30 cellular contexts compared by ENCODE assay signal in genomic region chr2:3942841-3943240, GRCh38.
"Had no signal": no experiment of that assay in that cellular context is flagged by ENCODE, and none has a peak within 500 bp of the region (broad histone marks: within the 10 kb centered on the region; RNA-seq: fewer than 3 reads in every experiment).

No MANE protein-coding gene starts in this region.

- H3K36me3 ChIP-seq: ascending aorta, cardiac muscle cell, WERI-Rb-1 had no signal

- H3K9me3 ChIP-seq: ascending aorta had no signal

- DNase-seq: activated CD4-positive, alpha-beta memory T cell treated with anti-CD3 and anti-CD28 coated beads, Interleukin-2, amount 10 ng/mL, durations not matched to agents 7 days and 5 days; activated CD4-positive, alpha-beta T cell treated with anti-CD3 and anti-CD28 coated beads for 1 hour; activated CD4-positive, alpha-beta T cell treated with anti-CD3 and anti-CD28 coated beads for 36 hours; activated CD4-positive, alpha-beta T cell treated with anti-CD3 and anti-CD28 coated beads for 48 hours; activated CD4-positive, alpha-beta T cell treated with anti-CD3 and anti-CD28 coated beads, Interleukin-2, amount 10 ng/mL, durations not matched to agents 7 days and 5 days; activated CD4-positive, alpha-beta T cell treated with anti-CD3 and anti-CD28 coated beads, Interleukin-2, amount 50 U/mL, for 48 hours; activated CD4-positive, CD25-positive, alpha-beta regulatory T cell; activated CD8-positive, alpha-beta memory T cell treated with anti-CD3 and anti-CD28 coated beads for 24 hours; activated CD8-positive, alpha-beta memory T cell treated with anti-CD3 and anti-CD28 coated beads, Interleukin-2, amount 10 ng/mL, durations not matched to agents 7 days and 5 days; activated CD8-positive, alpha-beta memory T cell treated with anti-CD3 and anti-CD28 coated beads, Interleukin-2, amount 50 U/mL, for 48 hours; activated CD8-positive, alpha-beta T cell treated with anti-CD3 and anti-CD28 coated beads, Interleukin-2, amount 10 ng/mL, durations not matched to agents 7 days and 5 days; activated effector memory CD4-positive, alpha-beta T cell treated with Interleukin-2 at 50 U/mL for 16 hours; activated gamma-delta T cell; activated naive CD4-positive, alpha-beta T cell treated with anti-CD3 and anti-CD28 coated beads, Interleukin-2, amount 10 ng/mL, durations not matched to agents 7 days and 5 days; activated naive CD4-positive, alpha-beta T cell treated with Interleukin-2 at 50 U/mL for 16 hours; activated naive CD8-positive, alpha-beta T cell treated with anti-CD3 and anti-CD28 coated beads, Interleukin-2, amount 10 ng/mL, durations not matched to agents 7 days and 5 days; activated naive CD8-positive, alpha-beta T cell treated with anti-CD3 and anti-CD28 coated beads, Interleukin-2, amount 50 U/mL, for 24 hours; activated T-cell treated with anti-CD3 and anti-CD28 coated beads, Interleukin-2, amount 50 U/mL, for 24 hours; activated T-cell treated with anti-CD3 and anti-CD28 coated beads, Interleukin-2, amount 50 U/mL, for 48 hours; amygdala; anterior cingulate cortex; caudate nucleus; T-helper 1 cell; T-helper 2 cell; T-helper 9 cell; WERI-Rb-1 had no signal

- H3K4me1 ChIP-seq: ascending aorta had no signal

- H3K27ac ChIP-seq: ascending aorta, cardiac muscle cell, WERI-Rb-1 had no signal

- H3K27me3 ChIP-seq: ascending aorta, cardiac muscle cell had no signal

- ATAC-seq: activated CD4-positive, alpha-beta T cell treated with anti-CD3 and anti-CD28 coated beads for 36 hours; activated CD4-positive, CD25-positive, alpha-beta regulatory T cell treated with anti-CD3 and anti-CD28 coated beads, Interleukin-2, amount 50 U/mL, for 24 hours; activated CD8-positive, alpha-beta memory T cell treated with anti-CD3 and anti-CD28 coated beads, Interleukin-2, amount 10 ng/mL, durations not matched to agents 7 days and 5 days; activated CD8-positive, alpha-beta T cell treated with anti-CD3 and anti-CD28 coated beads, Interleukin-2, amount 10 ng/mL, durations not matched to agents 7 days and 5 days; activated naive CD8-positive, alpha-beta T cell treated with anti-CD3 and anti-CD28 coated beads, Interleukin-2, amount 50 U/mL, for 24 hours; WTC11 had no signal

- H3K4me3 ChIP-seq: ascending aorta, cardiac muscle cell had no signal
